Comparison of ENCODE assay signal across 12 cellular contexts in genomic region chr18:73613706-73614340, GRCh38.
"Had no signal": no experiment of that assay in that cellular context is flagged by ENCODE, and none has a peak within 500 bp of the region (broad histone marks: within the 10 kb centered on the region; RNA-seq: fewer than 3 reads in every experiment).

No MANE protein-coding gene starts in this region.

- DNase-seq: activated CD4-positive, alpha-beta T cell treated with anti-CD3 and anti-CD28 coated beads for 48 hours; activated CD8-positive, alpha-beta memory T cell treated with anti-CD3 and anti-CD28 coated beads for 24 hours; activated naive CD4-positive, alpha-beta T cell treated with anti-CD3 and anti-CD28 coated beads for 36 hours; hypothalamus; left cardiac atrium; lower lobe of right lung; midbrain; pancreas; T-helper 1 cell; thyroid gland had no signal

- H3K4me3 ChIP-seq: lower lobe of right lung, neural progenitor cell, pancreas, thyroid gland had no signal

- H3K9me3 ChIP-seq: lower lobe of right lung, pancreas, thyroid gland had no signal

- H3K36me3 ChIP-seq: lower lobe of right lung, neural progenitor cell, pancreas, thyroid gland had no signal

- H3K27me3 ChIP-seq: neural progenitor cell, pancreas, thyroid gland had no signal

- H3K27ac ChIP-seq: lower lobe of right lung, neural progenitor cell, pancreas, thyroid gland had no signal

- H3K27ac Mint-ChIP-seq: activated naive CD4-positive, alpha-beta T cell treated with anti-CD3 and anti-CD28 coated beads for 36 hours; brain; neural progenitor cell had no signal

- H3K4me3 Mint-ChIP-seq: activated naive CD4-positive, alpha-beta T cell treated with anti-CD3 and anti-CD28 coated beads for 36 hours; brain; neural progenitor cell had no signal

- H3K36me3 Mint-ChIP-seq: brain, neural progenitor cell had no signal

- H3K27me3 Mint-ChIP-seq: brain had no signal

- H3K4me1 Mint-ChIP-seq: neural progenitor cell had no signal

- H3K9me3 Mint-ChIP-seq: activated naive CD4-positive, alpha-beta T cell treated with anti-CD3 and anti-CD28 coated beads for 36 hours; brain; neural progenitor cell had no signal

- H3K4me1 ChIP-seq: lower lobe of right lung, neural progenitor cell, pancreas, thyroid gland had no signal
